In the genomic region with DNA sequence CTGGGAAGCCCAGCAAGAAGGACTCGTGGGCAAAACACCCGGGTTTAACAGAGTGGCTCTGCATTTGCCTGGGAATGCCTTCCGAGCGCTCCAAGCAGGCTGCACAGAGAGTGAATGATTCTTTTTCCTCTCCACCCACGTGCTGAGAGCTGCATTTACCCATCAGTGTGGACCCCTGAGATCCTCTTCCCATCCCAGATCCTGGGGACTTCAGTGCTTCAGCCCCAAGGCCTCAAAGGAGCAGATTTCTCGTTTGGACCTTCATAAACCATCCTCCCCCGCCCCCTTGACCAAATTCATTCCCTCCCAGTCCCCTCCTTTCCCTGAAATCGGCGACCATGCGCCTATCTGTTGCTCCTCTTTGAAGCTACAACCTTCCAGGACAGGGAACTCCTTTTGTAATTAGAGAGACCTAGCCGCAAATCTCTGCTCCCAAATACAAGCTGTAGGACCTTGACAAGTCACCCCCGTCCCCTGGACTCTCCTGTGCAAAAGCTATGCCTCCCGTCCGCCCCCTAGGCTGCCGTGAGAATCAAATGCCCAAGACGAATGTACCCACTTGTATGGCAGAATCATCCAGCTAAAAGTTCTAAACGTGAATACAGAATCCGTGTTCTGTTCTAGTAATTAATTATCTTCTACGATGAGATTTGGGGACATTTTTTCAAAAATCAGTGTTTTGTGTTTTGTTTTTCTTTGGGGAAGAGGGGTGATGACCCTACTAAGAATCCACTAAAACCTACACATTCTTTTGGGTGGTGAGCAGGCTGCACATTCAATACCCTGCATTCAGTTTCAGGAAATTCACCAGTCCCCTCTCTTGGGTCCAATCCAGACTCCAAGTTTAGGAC, we compare ENCODE assay signal across 10 cellular contexts. TPM values are rescaled to one million over a fixed set of nuclear protein-coding genes. Genes with fewer than 3 reads are reported as not detected.
"Had no signal": no experiment of that assay in that cellular context is flagged by ENCODE, and none has a peak within 500 bp of the region (broad histone marks: within the 10 kb centered on the region; RNA-seq: fewer than 3 reads in every experiment).

No MANE protein-coding gene starts in this region.

- ATAC-seq: mucosa of descending colon; naive thymus-derived CD8-positive, alpha-beta T cell; stimulated activated effector memory CD8-positive, alpha-beta T cell treated with anti-CD3 and anti-CD28 coated beads, Interleukin-12 subunit alpha, Interleukin-12 subunit beta, amount 100 ng/mL, for 72 hours; T-helper 17 cell had no signal

- H3K4me3 ChIP-seq: mucosa of descending colon had no signal

- H3K4me1 ChIP-seq: ascending aorta had no signal

- DNase-seq: activated CD4-positive, CD25-positive, alpha-beta regulatory T cell; activated gamma-delta T cell treated with Interleukin-2 at 50 U/mL for 16 hours; hippocampal formation; mammary epithelial cell; mucosa of descending colon; naive thymus-derived CD8-positive, alpha-beta T cell; T-helper 17 cell had no signal

- H3K9me3 ChIP-seq: ascending aorta, mucosa of descending colon, tibial nerve had no signal

- H3K27ac ChIP-seq: ascending aorta, tibial nerve had no signal

- H3K36me3 ChIP-seq: ascending aorta, tibial nerve had no signal

RNA-seq across cellular contexts. Expression of gene TBX5, which starts 8.8 kb away (rescaled TPM):
- total RNA-seq: ascending aorta; mammary epithelial cell; mucosa of descending colon; naive thymus-derived CD8-positive, alpha-beta T cell; T-helper 17 cell; tibial nerve had no signal
- polyA plus RNA-seq: mammary epithelial cell; naive thymus-derived CD8-positive, alpha-beta T cell had no signal
